In genomic region chr2:71552861-71553301, GRCh38 we compare ENCODE assay signal across 21 cellular contexts.
"Had no signal": no experiment of that assay in that cellular context is flagged by ENCODE, and none has a peak within 500 bp of the region (broad histone marks: within the 10 kb centered on the region; RNA-seq: fewer than 3 reads in every experiment).

No MANE protein-coding gene starts in this region.

- FAIRE-seq: bronchial epithelial cell had no signal

- H3K27me3 ChIP-seq: ascending aorta, body of pancreas had no signal

- ATAC-seq: activated CD4-positive, alpha-beta T cell treated with anti-CD3 and anti-CD28 coated beads for 36 hours; activated T-cell treated with anti-CD3 and anti-CD28 coated beads, Interleukin-2, amount 50 U/mL, for 72 hours; body of pancreas; T-cell had no signal

- H3K36me3 ChIP-seq: ascending aorta had no signal

- DNase-seq: activated CD4-positive, alpha-beta memory T cell treated with anti-CD3 and anti-CD28 coated beads, Interleukin-2, amount 10 ng/mL, durations not matched to agents 7 days and 5 days; activated CD4-positive, alpha-beta T cell treated with anti-CD3 and anti-CD28 coated beads for 36 hours; activated CD4-positive, alpha-beta T cell treated with anti-CD3 and anti-CD28 coated beads, Interleukin-2, amount 50 U/mL, for 1 hour; activated naive CD4-positive, alpha-beta T cell; activated T-cell treated with anti-CD3 and anti-CD28 coated beads, Interleukin-2, amount 50 U/mL, for 72 hours; body of pancreas; NCI-H1092; NCI-H1417; NCI-H1930; NCI-H2171; NCI-H2227 treated with DMSO at 0.1 percent for 48 hours; NCI-H526; NCI-H82; T-cell; T-helper 2 cell; T1000 had no signal

- H3K27ac ChIP-seq: ascending aorta, body of pancreas, KMS-11, SK-N-MC, VCaP had no signal

- H3K4me2 ChIP-seq: KMS-11 had no signal

- H3K4me1 ChIP-seq: ascending aorta had no signal

- H3K9me3 ChIP-seq: ascending aorta, body of pancreas had no signal

- H3K4me3 ChIP-seq: ascending aorta, body of pancreas, SK-N-MC had no signal
